Comparison of ENCODE assay signal across 29 cellular contexts in genomic region chr21:28788030-28788429, GRCh38.
"Had no signal": no experiment of that assay in that cellular context is flagged by ENCODE, and none has a peak within 500 bp of the region (broad histone marks: within the 10 kb centered on the region; RNA-seq: fewer than 3 reads in every experiment).

No MANE protein-coding gene starts in this region.

- DNase-seq: hypothalamus; immature natural killer cell; left ventricle myocardium inferior; mesendoderm; midbrain; mucosa of descending colon; naive thymus-derived CD4-positive, alpha-beta T cell; nephron progenitor cell; occipital lobe; right cardiac atrium; stimulated activated CD4-positive, alpha-beta T cell treated with anti-CD3 and anti-CD28 coated beads, Interleukin-12 subunit alpha, Interleukin-12 subunit beta, amount 100 ng/mL, for 4 hours; stimulated activated CD4-positive, alpha-beta T cell treated with anti-CD3 and anti-CD28 coated beads, Interleukin-15, amount 100 ng/mL, for 24 hours; stimulated activated CD4-positive, alpha-beta T cell treated with anti-CD3 and anti-CD28 coated beads, Interleukin-2, amount 100 ng/mL, for 24 hours; stimulated activated CD4-positive, alpha-beta T cell treated with anti-CD3 and anti-CD28 coated beads, Interleukin-4, amount 100 ng/mL, for 1 hour; stimulated activated naive B cell treated with anti-CD40 and anti-IgM and Interleukin-4, amounts not matched to agents 10 μg/mL and 1 μg/mL and 100 μg/mL, for 72 hours; stimulated activated naive CD8-positive, alpha-beta T cell treated with anti-CD3 and anti-CD28 coated beads, Interleukin-15, Interleukin-2, amounts not matched to agents 100 U/mL and 50 U/mL, for 24 hours; stomach; testis; thyroid gland; transverse colon; upper lobe of left lung had no signal

- H3K4me1 Mint-ChIP-seq: neural progenitor cell had no signal

- H3K36me3 ChIP-seq: left ventricle myocardium inferior, neural progenitor cell, neutrophil, thyroid gland, transverse colon, upper lobe of left lung, vagina had no signal

- H3K4me3 Mint-ChIP-seq: naive thymus-derived CD4-positive, alpha-beta T cell; nephron progenitor cell; neural progenitor cell; stimulated activated naive B cell treated with anti-CD40 and anti-IgM and Interleukin-4, amounts not matched to agents 10 μg/mL and 1 μg/mL and 100 μg/mL, for 72 hours had no signal

- H3K9me3 ChIP-seq: mucosa of descending colon, neutrophil, testis, thyroid gland, transverse colon, vagina had no signal

- H3K27me3 Mint-ChIP-seq: naive thymus-derived CD4-positive, alpha-beta T cell; progenitor cell of endocrine pancreas; stimulated activated naive B cell treated with anti-CD40 and anti-IgM and Interleukin-4, amounts not matched to agents 10 μg/mL and 1 μg/mL and 100 μg/mL, for 72 hours had no signal

- H3K27ac ChIP-seq: left ventricle myocardium inferior, neural progenitor cell, neutrophil, skin epidermis, stomach, testis, thyroid gland, transverse colon, upper lobe of left lung, vagina had no signal

- ATAC-seq: mucosa of descending colon; naive thymus-derived CD4-positive, alpha-beta T cell; right cardiac atrium; sciatic nerve; stimulated activated naive B cell treated with anti-CD40 and anti-IgM and Interleukin-4, amounts not matched to agents 10 μg/mL and 1 μg/mL and 100 μg/mL, for 72 hours; stimulated activated naive CD8-positive, alpha-beta T cell treated with anti-CD3 and anti-CD28 coated beads, Interleukin-15, Interleukin-2, amounts not matched to agents 100 U/mL and 50 U/mL, for 24 hours had no signal

- H3K4me1 ChIP-seq: neural progenitor cell, stomach, testis, thyroid gland, transverse colon, vagina had no signal

- H3K36me3 Mint-ChIP-seq: neural progenitor cell had no signal

- H3K4me2 ChIP-seq: neural progenitor cell had no signal

- H3K27me3 ChIP-seq: neural progenitor cell, neutrophil, stomach, testis, thyroid gland, transverse colon, upper lobe of left lung, vagina had no signal

- H3K4me3 ChIP-seq: left ventricle myocardium inferior, lung, mucosa of descending colon, neural progenitor cell, skin epidermis, stomach, testis, thyroid gland, transverse colon, upper lobe of left lung, vagina had no signal

- H3K27ac Mint-ChIP-seq: naive thymus-derived CD4-positive, alpha-beta T cell; neural progenitor cell; progenitor cell of endocrine pancreas; stimulated activated naive B cell treated with anti-CD40 and anti-IgM and Interleukin-4, amounts not matched to agents 10 μg/mL and 1 μg/mL and 100 μg/mL, for 72 hours had no signal

- H2AFZ ChIP-seq: neural progenitor cell had no signal

- FAIRE-seq: islet of Langerhans had no signal

- H3K9ac ChIP-seq: neural progenitor cell had no signal
